In the genomic region with DNA sequence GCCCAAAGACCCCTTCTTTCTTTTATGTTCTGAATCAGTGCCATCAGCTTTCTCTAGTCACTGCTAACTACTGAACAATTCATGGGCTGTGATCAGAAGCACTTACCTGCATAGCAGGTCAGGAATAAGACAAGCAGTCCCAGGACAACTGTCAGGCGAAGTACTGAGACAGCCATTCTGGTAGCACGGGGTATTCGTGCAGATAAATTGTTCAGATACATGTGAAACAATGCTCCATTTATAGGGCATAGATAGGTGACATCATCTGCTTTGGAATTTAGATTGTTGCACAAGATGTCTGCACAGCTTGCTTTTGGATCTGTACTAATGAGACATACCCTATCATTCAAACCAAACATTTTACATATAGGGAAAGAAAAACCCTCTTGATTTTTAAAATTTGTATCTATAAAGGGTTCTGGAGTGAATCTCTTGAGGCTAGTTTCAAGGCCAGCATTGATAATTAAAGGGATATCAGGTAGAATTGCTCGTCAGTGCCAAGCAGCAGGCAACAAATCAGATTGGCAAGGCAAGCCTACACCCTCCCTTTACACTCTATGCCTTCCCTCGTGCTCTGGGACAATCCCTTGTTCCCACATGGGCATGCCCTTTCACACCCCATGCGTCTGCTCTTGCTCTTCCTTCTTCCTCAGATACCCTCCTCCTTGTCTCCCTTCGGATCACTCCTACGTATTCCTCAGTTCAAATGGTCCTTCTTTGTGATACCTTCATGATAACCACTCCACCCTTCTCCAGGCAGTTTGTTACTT, we compare ENCODE assay signal across 1 cellular context.
TF ChIP-seq lines count a peak whose summit lies in the region.

TSS of gene C5orf46 (minus strand) at position 213 of the 770 bp plus-strand sequence. CDS start at position 176, 37 bp downstream.

TF ChIP-seq in endothelial cell of umbilical vein, 7 proteins besides CTCF, POLR2A, EP300 and RAD21:
- no peak for TF ChIP-seq MYC (IDR thresholded peaks at IDR 0.05; ENCODE audit: low read depth, low read length)
- peak; percentile 21 for TF ChIP-seq JUN (IDR thresholded peaks at IDR 0.05; ENCODE audit: borderline replicate concordance, insufficient read depth, insufficient read length, low read depth)
